Comparison of ENCODE assay signal across 8 cellular contexts in genomic region chrX:101287402-101287801, GRCh38. TPM values are rescaled to one million over a fixed set of nuclear protein-coding genes. Genes with fewer than 3 reads are reported as not detected.
DNase-seq lines count a peak whose midpoint lies in the region; ATAC-seq, FAIRE-seq and TF ChIP-seq lines count a peak whose summit lies in the region.

No MANE protein-coding gene starts in this region.

- H3K9me3 ChIP-seq in RWPE2 (ENCODE audit: severe bottlenecking) = no peaks in the 10 kb centered on the region
- no peaks in the 10 kb centered on the region for H3K9me3 ChIP-seq in fibroblast of lung (ENCODE audit: control insufficient read depth, insufficient read depth, low read depth, low read length)
- no peaks in the 10 kb centered on the region for H3K9me3 ChIP-seq in psoas muscle

- no peaks in the 10 kb centered on the region for H3K36me3 ChIP-seq in KMS-11 (ENCODE audit: insufficient read depth)
- H3K36me3 ChIP-seq in RWPE2 (ENCODE audit: low read depth) = no peaks in the 10 kb centered on the region
- no peaks in the 10 kb centered on the region for H3K36me3 ChIP-seq in fibroblast of lung (ENCODE audit: control insufficient read depth, insufficient read depth, low read length)
- H3K36me3 ChIP-seq in psoas muscle (ENCODE audit: insufficient read depth in 1 of 2, low read depth in 1 of 2) = no peaks in the 10 kb centered on the region

- H3K4me1 ChIP-seq in KMS-11 (ENCODE audit: low read depth, poor library complexity, severe bottlenecking) (no peaks in the 10 kb centered on the region), RWPE2 (ENCODE audit: insufficient read depth, poor library complexity, severe bottlenecking) (no peaks in the 10 kb centered on the region), fibroblast of lung (ENCODE audit: control insufficient read depth, extremely low read depth, insufficient read depth, low read length) (no peaks in the 10 kb centered on the region), psoas muscle (no peaks in the 10 kb centered on the region)

- H3K27me3 ChIP-seq in KMS-11 (ENCODE audit: insufficient read depth, low read depth) = no peaks in the 10 kb centered on the region
- H3K27me3 ChIP-seq in RWPE2 (ENCODE audit: insufficient read depth, poor library complexity, severe bottlenecking) = no peaks in the 10 kb centered on the region
- H3K27me3 ChIP-seq in fibroblast of lung (ENCODE audit: control insufficient read depth, insufficient read depth, low read length) = no peaks in the 10 kb centered on the region
- peaks cover 0 to 20% (median 6%) of the 10 kb centered on the region in 3 donors for H3K27me3 ChIP-seq in psoas muscle (ENCODE audit: insufficient read depth in 3 of 3, low read length in 2 of 3)

- H4K20me1 ChIP-seq in KMS-11 (ENCODE audit: insufficient read depth) (no peaks in the 10 kb centered on the region), fibroblast of lung (ENCODE audit: control insufficient read depth, extremely low read depth, insufficient read depth, low read length) (no peaks in the 10 kb centered on the region)

- H3K79me2 ChIP-seq in KMS-11 (ENCODE audit: insufficient read depth, low read depth) (no peaks in the 10 kb centered on the region), fibroblast of lung (ENCODE audit: control insufficient read depth, insufficient read depth, low read length) (no peaks in the 10 kb centered on the region)

- no peak overlapping the region for H3K4me3 ChIP-seq in KMS-11 (IDR thresholded peaks at IDR 0.05; ENCODE audit: insufficient read depth, low read depth, low read length)
- no peak overlapping the region for H3K4me3 ChIP-seq in RWPE2 (ENCODE audit: severe bottlenecking)
- H3K4me3 ChIP-seq in fibroblast of lung (replicated peaks in 1 of 4; ENCODE audit: control extremely low read depth in 1 of 4, insufficient read depth in 1 of 4, low read depth in 3 of 4, low read length in 4 of 4) = no peak overlapping the region
- H3K4me3 ChIP-seq in psoas muscle = no peak overlapping the region

- FAIRE-seq in GM12891 (lab: Jason Lieb, UNC) = peak; percentile 76

- 8 to 26% (median 11%) methylated on average over 2 of the region's 2 CpGs for WGBS in psoas muscle, 3 donors

- DNase-seq in Ammon's horn (ENCODE audit: low spot score) = peak; percentile 25
- no peak for DNase-seq in GM12891 (ENCODE audit: insufficient read length, low spot score)
- DNase-seq in RWPE2 (ENCODE audit: low spot score) = no peak
- DNase-seq in fibroblast of lung (ENCODE audit: low read depth in 2 of 2) = peak; percentile 14 to 56
- DNase-seq in psoas muscle = no peak

- intact Hi-C loops in psoas muscle (cut with DNase I) = loop anchor here in 1 of 2 donors (10.0 kb wide), 2 partner anchors 393 to 603 kb away; no protein-coding TSS in a partner anchor

- peak; percentile 57; the same call in 1 of the 3 replicates for ATAC-seq in RWPE2 (ENCODE audit: low read depth)
- ATAC-seq in psoas muscle = no peak
- ATAC-seq in HG02973 (IDR thresholded peaks at IDR 0.05; ENCODE audit: unreplicated experiment) = no peak
- no peak for ATAC-seq in HG02571 (IDR thresholded peaks at IDR 0.05; ENCODE audit: unreplicated experiment)

- TF ChIP-seq CTCF in KMS-11 (conservative IDR thresholded peaks at IDR 0.05; ENCODE audit: low read depth, low read length) (peak; percentile 45; the same call in 1 of the 2 replicates), RWPE2 (IDR thresholded peaks at IDR 0.05; ENCODE audit: poor library complexity, severe bottlenecking) (peak; percentile 55), fibroblast of lung (conservative IDR thresholded peaks at IDR 0.05 in 1 of 2, IDR thresholded peaks at IDR 0.05 in 1 of 2; ENCODE audit: low read depth in 1 of 2, low read length in 2 of 2) (peak; percentile 53 to 67), psoas muscle (IDR thresholded peaks at IDR 0.05) (peak; percentile 56)

- TF ChIP-seq POLR2A in GM12891 (IDR thresholded peaks at IDR 0.05; ENCODE audit: low read depth, low read length) = no peak

- H3K4me2 ChIP-seq in KMS-11 (no peak overlapping the region), fibroblast of lung (ENCODE audit: extremely low read depth, insufficient read depth, low read length) (no peak overlapping the region)

- H3K27ac ChIP-seq in KMS-11 (no peak overlapping the region), RWPE2 (ENCODE audit: poor library complexity, severe bottlenecking) (no peak overlapping the region), fibroblast of lung (ENCODE audit: insufficient read depth, low read length) (no peak overlapping the region), psoas muscle (no peak overlapping the region)

- H2AFZ ChIP-seq in KMS-11 (ENCODE audit: low read depth) (no peak overlapping the region), fibroblast of lung (ENCODE audit: low read length) (no peak overlapping the region)

- H3K9ac ChIP-seq in KMS-11 (no peak overlapping the region), fibroblast of lung (ENCODE audit: insufficient read depth, low read length) (no peak overlapping the region)

TF ChIP-seq in GM12891, 5 proteins besides CTCF, POLR2A, EP300 and RAD21:
- TF ChIP-seq PAX5 (IDR thresholded peaks at IDR 0.05; ENCODE audit: insufficient read depth, low read length, severe bottlenecking) = no peak

RNA-seq across cellular contexts. Expression of gene TAF7L, which starts 3.7 kb away (rescaled TPM):
- 0.05 TPM for polyA plus RNA-seq in GM12891 (2012; ENCODE audit: low read depth, missing spikeins)
- total RNA-seq in fibroblast of lung = 0.33 and 0.51 TPM in 2 replicates
- 0.27 and 0.66 TPM in 2 replicates for polyA plus RNA-seq in fibroblast of lung
- polyA plus RNA-seq in fibroblast of lung (2012) = 0.22 and 0.67 TPM in 2 replicates
- polyA minus RNA-seq in fibroblast of lung (ENCODE audit: low replicate concordance) = not detected in 2 replicates
- total RNA-seq in psoas muscle = not detected
- polyA plus RNA-seq in psoas muscle = under 1 TPM in 1 of 3 donors, not detected in 2; 0.04 TPM

Comparison
In these comparisons a context has a peak if more than half of its experiments do, and no peak if none do; other contexts are left out.
1. DNase-seq: peak in Ammon's horn (single experiment) and fibroblast of lung (2 of 2); none in GM12891 (single experiment), RWPE2 (single experiment) and psoas muscle (0 of 2).
2. Peak in every context shown above with its lines, with median percentiles within 50 percentile points of each other: CTCF ChIP-seq.